9 cellular contexts compared by ENCODE assay signal in genomic region chr15:97904196-97904572, GRCh38. TPM values are rescaled to one million over a fixed set of nuclear protein-coding genes. Genes with fewer than 3 reads are reported as not detected.
A peak's percentile ranks its signal among the peaks of the same experiment; 100 is the strongest.
DNase-seq lines count a peak whose midpoint lies in the region; ATAC-seq, FAIRE-seq and TF ChIP-seq lines count a peak whose summit lies in the region.
"Had no signal": no experiment of that assay in that cellular context is flagged by ENCODE, and none has a peak within 500 bp of the region (broad histone marks: within the 10 kb centered on the region; RNA-seq: fewer than 3 reads in every experiment).

No MANE protein-coding gene starts in this region.

- TF ChIP-seq CTCF in WERI-Rb-1 (IDR thresholded peaks at IDR 0.05; ENCODE audit: low read depth, low read length), result peak; percentile 52
- no peak for TF ChIP-seq CTCF in omental fat pad (IDR thresholded peaks at IDR 0.05)

- H3K27me3 ChIP-seq in WERI-Rb-1 (ENCODE audit: insufficient read depth, low read depth, severe bottlenecking), result peaks cover 73% of the 10 kb centered on the region

- peak; percentile 24 for DNase-seq in activated T-cell treated with anti-CD3 and anti-CD28 coated beads for 48 hours (ENCODE audit: low read depth)
- DNase-seq in activated T-cell treated with anti-CD3 and anti-CD28 coated beads for 4 hours, result no peak
- peak; percentile 17 for DNase-seq in NCI-H1105 (lab: John Stamatoyannopoulos, UW)
- DNase-seq in WERI-Rb-1, result peak; percentile 37
- DNase-seq in frontal cortex (ENCODE audit: low spot score in 2 of 2), result peak; percentile 23 to 68
- no peak for DNase-seq in omental fat pad (ENCODE audit: low spot score)
- DNase-seq in stimulated activated naive CD4-positive, alpha-beta T cell treated with Interleukin-2 at 50 U/mL for 16 hours (lab: John Stamatoyannopoulos, UW), result no peak
- DNase-seq in central memory CD4-positive, alpha-beta T cell, result no peak

- H3K9me3 ChIP-seq in WERI-Rb-1 (ENCODE audit: severe bottlenecking), result no peaks in the 10 kb centered on the region

- H3K27ac ChIP-seq in WERI-Rb-1, result no peak overlapping the region

- peak; percentile 91 for ATAC-seq in omental fat pad (ENCODE audit: low FRiP score)

- no peaks in the 10 kb centered on the region for H3K36me3 ChIP-seq in WERI-Rb-1

- no peak overlapping the region for H3K4me3 ChIP-seq in WERI-Rb-1 (ENCODE audit: low read depth, low read length)

- FAIRE-seq in frontal cortex (lab: Jason Lieb, UNC), result no peak
- FAIRE-seq: GM18507 had no signal

RNA-seq across cellular contexts. Expression of gene ARRDC4, which starts 56.3 kb away (rescaled TPM):
- 40.4 TPM for total RNA-seq in frontal cortex
- 10 to 100 TPM; 20.9 to 50.6 (median 33.5) TPM for total RNA-seq in omental fat pad

Comparison
In these comparisons a context has a peak if more than half of its experiments do, and no peak if none do; other contexts are left out.
1. DNase-seq: peak in activated T-cell treated with anti-CD3 and anti-CD28 coated beads for 48 hours (single experiment), NCI-H1105 (single experiment), WERI-Rb-1 (single experiment) and frontal cortex (2 of 2); none in activated T-cell treated with anti-CD3 and anti-CD28 coated beads for 4 hours (single experiment), omental fat pad (single experiment), stimulated activated naive CD4-positive, alpha-beta T cell treated with Interleukin-2 at 50 U/mL for 16 hours (single experiment) and central memory CD4-positive, alpha-beta T cell (single experiment).